ENCODE assay signal across 14 cellular contexts in the genomic region with DNA sequence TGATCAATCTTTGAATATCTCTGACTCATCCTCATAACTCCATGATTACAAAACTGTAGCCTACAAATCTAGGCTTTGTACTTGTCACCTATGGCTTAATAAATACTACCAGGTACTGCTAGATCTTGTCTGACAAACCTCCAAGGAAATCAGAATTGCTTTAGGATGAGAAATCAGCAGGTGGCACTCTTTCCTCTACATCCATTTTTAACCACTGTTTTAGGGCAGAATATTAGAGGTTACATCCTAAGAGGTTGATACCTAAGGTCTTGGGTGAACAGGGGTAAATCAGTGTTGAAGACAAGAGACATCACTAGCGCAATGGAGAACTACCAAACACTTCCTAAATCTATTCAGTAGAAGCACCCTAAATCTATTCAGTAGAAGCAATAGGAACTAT.
DNase-seq lines count a peak whose midpoint lies in the region; ATAC-seq and TF ChIP-seq lines count a peak whose summit lies in the region.
"Had no signal": no experiment of that assay in that cellular context is flagged by ENCODE, and none has a peak within 500 bp of the region (broad histone marks: within the 10 kb centered on the region; RNA-seq: fewer than 3 reads in every experiment).

No MANE protein-coding gene starts in this region.

- H2AK5ac ChIP-seq in mesendoderm (ENCODE audit: low read length): no peak overlapping the region

- no peak overlapping the region for H4K5ac ChIP-seq in mesendoderm (ENCODE audit: low read length)

- TF ChIP-seq CTCF in choroid plexus epithelial cell (conservative IDR thresholded peaks at IDR 0.05; ENCODE audit: low read depth, low read length): peak; percentile 43

- H3K36me3 ChIP-seq in mesendoderm (ENCODE audit: control insufficient read depth, insufficient read depth, low read length): no peaks in the 10 kb centered on the region
- H3K36me3 ChIP-seq: thyroid gland had no signal

- no peak overlapping the region for H3K56ac ChIP-seq in mesendoderm (ENCODE audit: low read length)

- no peak overlapping the region for H2BK5ac ChIP-seq in mesendoderm (ENCODE audit: low read length)

- DNase-seq in ELR (ENCODE audit: low read depth): peak; percentile 20
- DNase-seq in NAMALWA (ENCODE audit: low spot score): peak; percentile 22
- DNase-seq in choroid plexus epithelial cell (ENCODE audit: low read depth): peak; percentile 44
- peak; percentile 30 for DNase-seq in mesendoderm
- no peak for DNase-seq in mucosa of gallbladder (ENCODE audit: low spot score)
- DNase-seq in NCI-H345 treated with DMSO at 0.1 percent for 48 hours (lab: John Stamatoyannopoulos, UW; ENCODE audit: unreplicated experiment): no peak
- DNase-seq: activated CD4-positive, alpha-beta T cell treated with anti-CD3 and anti-CD28 coated beads, Interleukin-2, amount 50 U/mL, for 48 hours; activated gamma-delta T cell treated with Interleukin-2 at 50 U/mL for 16 hours; natural killer cell; NCI-H187 treated with DMSO at 0.1 percent for 48 hours; small intestine; T-helper 17 cell; thyroid gland had no signal

- no peak overlapping the region for H3K27ac ChIP-seq in mesendoderm (ENCODE audit: low read depth, low read length)
- H3K27ac ChIP-seq: thyroid gland had no signal

- H3K23ac ChIP-seq in mesendoderm (ENCODE audit: low read length): no peak overlapping the region

- no peak overlapping the region for H4K8ac ChIP-seq in mesendoderm (ENCODE audit: low read depth, low read length)

- H3K4me1 ChIP-seq in mesendoderm (ENCODE audit: control insufficient read depth, low read depth, low read length): peaks cover 6% of the 10 kb centered on the region
- H3K4me1 ChIP-seq: thyroid gland had no signal

- no peak overlapping the region for H2BK120ac ChIP-seq in mesendoderm (ENCODE audit: low read depth, low read length)

- no peaks in the 10 kb centered on the region for H3K79me2 ChIP-seq in mesendoderm (ENCODE audit: control insufficient read depth, insufficient read depth, low read length)

- no peak overlapping the region for H3K4ac ChIP-seq in mesendoderm (ENCODE audit: low read depth, low read length)

- no peaks in the 10 kb centered on the region for H3K79me1 ChIP-seq in mesendoderm (ENCODE audit: low read length)

- no peaks in the 10 kb centered on the region for H3K27me3 ChIP-seq in mesendoderm (ENCODE audit: insufficient read depth, low read length, poor library complexity)
- H3K27me3 ChIP-seq: thyroid gland had no signal

- H3K18ac ChIP-seq in mesendoderm (ENCODE audit: low read length): no peak overlapping the region

- H3K4me2 ChIP-seq in mesendoderm (ENCODE audit: low read length): no peak overlapping the region

- H3K9ac ChIP-seq in mesendoderm (ENCODE audit: low read length): no peak overlapping the region

- no peak overlapping the region for H2BK15ac ChIP-seq in mesendoderm (replicated peaks; ENCODE audit: low read depth)

- H3K4me3 ChIP-seq in choroid plexus epithelial cell (ENCODE audit: low read depth, low read length) (no peak overlapping the region), mesendoderm (ENCODE audit: low read length) (no peak overlapping the region)
- H3K4me3 ChIP-seq: thyroid gland had no signal

- ATAC-seq in esophagus mucosa: no peak
- ATAC-seq: natural killer cell, T-helper 17 cell had no signal

- WGBS in mesendoderm (ENCODE audit: extremely low coverage, insufficient coverage, low lambda C conversion rate): no CpG with 5 or more reads among the region's 1 CpG

Comparison
In these comparisons a context has a peak if more than half of its experiments do, and no peak if none do; other contexts are left out.
1. DNase-seq: peak in ELR (single experiment), NAMALWA (single experiment), choroid plexus epithelial cell (single experiment) and mesendoderm (single experiment); none in mucosa of gallbladder (single experiment) and NCI-H345 treated with DMSO at 0.1 percent for 48 hours (single experiment).